1 cellular context compared by ENCODE assay signal in the genomic region with DNA sequence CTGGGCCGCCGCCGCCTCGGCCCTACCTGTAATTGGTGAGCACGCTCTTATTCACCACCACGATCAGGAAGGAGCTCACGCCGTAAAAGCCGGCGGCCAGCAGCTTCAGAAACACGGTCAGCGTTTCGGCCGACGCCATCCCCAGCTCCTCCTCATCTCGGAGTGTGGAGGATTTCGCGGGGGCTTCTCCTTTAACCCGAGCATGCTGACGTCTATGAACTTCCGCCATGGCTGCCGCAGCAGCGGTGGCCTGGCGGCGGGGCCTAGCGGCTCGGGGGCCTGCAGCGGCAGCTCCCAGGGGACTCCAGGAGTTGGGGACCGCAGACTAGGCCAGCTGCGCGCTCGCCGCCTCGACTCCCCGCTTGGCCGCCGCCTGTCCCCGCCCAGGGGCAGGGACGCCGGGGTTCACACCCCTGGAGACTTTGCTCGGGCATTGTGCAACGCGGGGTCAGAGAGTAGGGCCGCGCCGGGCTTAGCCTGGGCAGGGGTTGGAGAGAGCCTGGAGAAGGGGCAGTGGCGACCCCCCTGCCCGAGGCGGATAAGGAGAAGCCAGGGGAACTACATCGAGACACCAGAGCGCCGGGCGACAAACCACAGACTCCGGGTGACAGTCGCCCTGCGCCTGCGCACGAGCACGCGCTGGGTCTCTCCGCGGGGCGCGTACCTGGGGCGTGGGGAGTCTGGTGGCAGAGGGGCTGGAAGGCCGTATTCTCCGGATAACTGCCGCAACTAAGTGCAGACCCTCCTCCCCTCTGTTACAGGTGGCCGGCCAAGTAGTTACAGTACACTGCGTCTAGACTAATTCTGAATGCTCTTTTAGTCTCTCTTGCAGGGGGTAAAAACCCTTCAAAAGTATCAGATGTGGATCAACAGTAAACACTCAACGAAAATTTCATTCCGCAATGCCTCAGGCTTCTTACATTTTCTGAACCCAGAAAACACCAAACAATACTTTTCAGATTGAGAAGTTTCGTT.
TF ChIP-seq lines count a peak whose summit lies in the region.

Gene SLC35D1 (minus strand): TSS at position 364 of the 975 bp plus-strand sequence. CDS start 135 bp downstream, at position 229.

TF ChIP-seq in HepG2, 621 proteins besides CTCF, POLR2A, EP300 and RAD21 (continued from another document and continues in another):
- TF ChIP-seq ELF4 (CRISPR knock-in tag; IDR thresholded peaks at IDR 0.05; ENCODE audit: borderline replicate concordance) (peak; percentile 36; the same call in 1 of the 2 replicates), ZNF20 (CRISPR knock-in tag; IDR thresholded peaks at IDR 0.05) (peak; percentile 72; the same call in 1 of the 2 replicates), LBX2 (CRISPR knock-in tag; IDR thresholded peaks at IDR 0.05; ENCODE audit: borderline replicate concordance) (no peak), ZNF816 (CRISPR knock-in tag; IDR thresholded peaks at IDR 0.05; ENCODE audit: borderline replicate concordance) (peak; percentile 61; the same call in 1 of the 2 replicates), KLF12 (CRISPR knock-in tag; IDR thresholded peaks at IDR 0.05; ENCODE audit: borderline replicate concordance) (0 out of 2 replicates have a peak, but pooled peaks have one; percentile 49), MYNN (CRISPR knock-in tag; IDR thresholded peaks at IDR 0.05; ENCODE audit: low read depth) (no peak), YEATS4 (CRISPR knock-in tag; IDR thresholded peaks at IDR 0.05; ENCODE audit: borderline replicate concordance) (peak; percentile 82), FOXM1 (CRISPR knock-in tag; IDR thresholded peaks at IDR 0.05) (no peak), ZNF687 (CRISPR knock-in tag; IDR thresholded peaks at IDR 0.05) (peak; percentile 92), ZFY (CRISPR knock-in tag; IDR thresholded peaks at IDR 0.05) (peak; percentile 96), ELK4 (CRISPR knock-in tag; IDR thresholded peaks at IDR 0.05; ENCODE audit: borderline replicate concordance) (no peak), HOXA7 (CRISPR knock-in tag; IDR thresholded peaks at IDR 0.05) (no peak), HOXA9 (CRISPR knock-in tag; IDR thresholded peaks at IDR 0.05; ENCODE audit: borderline replicate concordance) (no peak; the same call in 1 of the 2 replicates), ZNF563 (CRISPR knock-in tag; IDR thresholded peaks at IDR 0.05) (peak; percentile 76; the same call in 1 of the 2 replicates), TBX3 (IDR thresholded peaks at IDR 0.05; ENCODE audit: borderline replicate concordance) (peak; percentile 87), CEBPB (IDR thresholded peaks at IDR 0.05; ENCODE audit: borderline replicate concordance, low read depth, low read length) (peak; percentile 97), ZNF619 (CRISPR knock-in tag; IDR thresholded peaks at IDR 0.05) (no peak), ZNF33A (CRISPR knock-in tag; IDR thresholded peaks at IDR 0.05; ENCODE audit: borderline replicate concordance) (no peak), ZNF33B (CRISPR knock-in tag; IDR thresholded peaks at IDR 0.05) (peak; percentile 81; the same call in 1 of the 2 replicates), ZFP1 (CRISPR knock-in tag; IDR thresholded peaks at IDR 0.05) (no peak), SRSF1 (optimal IDR thresholded peaks at IDR 0.05; ENCODE audit: low read depth, low read length) (peak; percentile 83), ZNF121 (CRISPR knock-in tag; IDR thresholded peaks at IDR 0.05) (no peak), GATA4 (IDR thresholded peaks at IDR 0.05; ENCODE audit: borderline replicate concordance, low read depth) (no peak), ZNF616 (CRISPR knock-in tag; IDR thresholded peaks at IDR 0.05; ENCODE audit: low read depth) (peak; percentile 86; the same call in 1 of the 2 replicates), NR2C2 (CRISPR knock-in tag; IDR thresholded peaks at IDR 0.05; ENCODE audit: borderline replicate concordance) (peak; percentile 95), MXI1 (IDR thresholded peaks at IDR 0.05; ENCODE audit: borderline replicate concordance, low read depth, low read length) (peak; percentile 30; the same call in 1 of the 3 replicates), ZFP90 (CRISPR knock-in tag; IDR thresholded peaks at IDR 0.05; ENCODE audit: borderline replicate concordance) (no peak; the same call in 1 of the 2 replicates), ZMYM4 (CRISPR knock-in tag; IDR thresholded peaks at IDR 0.05) (peak; percentile 86), ARNTL (CRISPR knock-in tag; IDR thresholded peaks at IDR 0.05) (0 out of 2 replicates have a peak, but pooled peaks have one; percentile 55), KLF15 (CRISPR knock-in tag; IDR thresholded peaks at IDR 0.05; ENCODE audit: borderline replicate concordance) (no peak), SIX1 (CRISPR knock-in tag; IDR thresholded peaks at IDR 0.05; ENCODE audit: borderline replicate concordance) (no peak), MZF1 (CRISPR knock-in tag; IDR thresholded peaks at IDR 0.05; ENCODE audit: borderline replicate concordance) (no peak), XRCC5 (optimal IDR thresholded peaks at IDR 0.05; ENCODE audit: low read length) (peak; percentile 7), MXD3 (CRISPR knock-in tag; IDR thresholded peaks at IDR 0.05) (peak; percentile 75; the same call in 1 of the 2 replicates), SIX4 (CRISPR knock-in tag; IDR thresholded peaks at IDR 0.05) (0 out of 2 replicates have a peak, but pooled peaks have one; percentile 18), CAMTA2 (CRISPR knock-in tag; IDR thresholded peaks at IDR 0.05; ENCODE audit: borderline replicate concordance) (peak; percentile 96; the same call in 1 of the 2 replicates)
- TF ChIP-seq, protein P1, sequence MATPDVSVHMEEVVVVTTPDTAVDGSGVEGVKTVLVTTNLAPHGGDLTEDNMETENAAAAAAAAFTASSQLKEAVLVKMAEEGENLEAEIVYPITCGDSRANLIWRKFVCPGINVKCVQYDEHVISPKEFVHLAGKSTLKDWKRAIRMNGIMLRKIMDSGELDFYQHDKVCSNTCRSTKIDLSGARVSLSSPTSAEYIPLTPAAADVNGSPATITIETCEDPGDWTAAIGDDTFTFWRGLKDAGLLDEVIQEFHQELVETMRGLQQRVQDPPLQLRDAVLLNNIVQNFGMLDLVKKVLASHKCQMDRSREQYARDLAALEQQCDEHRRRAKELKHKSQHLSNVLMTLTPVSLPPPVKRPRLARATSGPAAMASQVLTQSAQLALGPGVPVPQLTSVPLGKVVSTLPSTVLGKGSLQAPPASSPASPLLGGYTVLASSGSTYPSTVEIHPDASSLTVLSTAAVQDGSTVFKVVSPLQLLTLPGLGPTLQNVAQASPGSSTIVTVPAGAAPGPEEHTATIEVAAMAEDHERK (CRISPR knock-in tag; IDR thresholded peaks at IDR 0.05; ENCODE audit: low read depth), result no peak
- TF ChIP-seq, protein P2, sequence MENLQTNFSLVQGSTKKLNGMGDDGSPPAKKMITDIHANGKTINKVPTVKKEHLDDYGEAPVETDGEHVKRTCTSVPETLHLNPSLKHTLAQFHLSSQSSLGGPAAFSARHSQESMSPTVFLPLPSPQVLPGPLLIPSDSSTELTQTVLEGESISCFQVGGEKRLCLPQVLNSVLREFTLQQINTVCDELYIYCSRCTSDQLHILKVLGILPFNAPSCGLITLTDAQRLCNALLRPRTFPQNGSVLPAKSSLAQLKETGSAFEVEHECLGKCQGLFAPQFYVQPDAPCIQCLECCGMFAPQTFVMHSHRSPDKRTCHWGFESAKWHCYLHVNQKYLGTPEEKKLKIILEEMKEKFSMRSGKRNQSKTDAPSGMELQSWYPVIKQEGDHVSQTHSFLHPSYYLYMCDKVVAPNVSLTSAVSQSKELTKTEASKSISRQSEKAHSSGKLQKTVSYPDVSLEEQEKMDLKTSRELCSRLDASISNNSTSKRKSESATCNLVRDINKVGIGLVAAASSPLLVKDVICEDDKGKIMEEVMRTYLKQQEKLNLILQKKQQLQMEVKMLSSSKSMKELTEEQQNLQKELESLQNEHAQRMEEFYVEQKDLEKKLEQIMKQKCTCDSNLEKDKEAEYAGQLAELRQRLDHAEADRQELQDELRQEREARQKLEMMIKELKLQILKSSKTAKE (CRISPR knock-in tag; IDR thresholded peaks at IDR 0.05; ENCODE audit: borderline replicate concordance), result peak; percentile 88
- TF ChIP-seq, protein P3, sequence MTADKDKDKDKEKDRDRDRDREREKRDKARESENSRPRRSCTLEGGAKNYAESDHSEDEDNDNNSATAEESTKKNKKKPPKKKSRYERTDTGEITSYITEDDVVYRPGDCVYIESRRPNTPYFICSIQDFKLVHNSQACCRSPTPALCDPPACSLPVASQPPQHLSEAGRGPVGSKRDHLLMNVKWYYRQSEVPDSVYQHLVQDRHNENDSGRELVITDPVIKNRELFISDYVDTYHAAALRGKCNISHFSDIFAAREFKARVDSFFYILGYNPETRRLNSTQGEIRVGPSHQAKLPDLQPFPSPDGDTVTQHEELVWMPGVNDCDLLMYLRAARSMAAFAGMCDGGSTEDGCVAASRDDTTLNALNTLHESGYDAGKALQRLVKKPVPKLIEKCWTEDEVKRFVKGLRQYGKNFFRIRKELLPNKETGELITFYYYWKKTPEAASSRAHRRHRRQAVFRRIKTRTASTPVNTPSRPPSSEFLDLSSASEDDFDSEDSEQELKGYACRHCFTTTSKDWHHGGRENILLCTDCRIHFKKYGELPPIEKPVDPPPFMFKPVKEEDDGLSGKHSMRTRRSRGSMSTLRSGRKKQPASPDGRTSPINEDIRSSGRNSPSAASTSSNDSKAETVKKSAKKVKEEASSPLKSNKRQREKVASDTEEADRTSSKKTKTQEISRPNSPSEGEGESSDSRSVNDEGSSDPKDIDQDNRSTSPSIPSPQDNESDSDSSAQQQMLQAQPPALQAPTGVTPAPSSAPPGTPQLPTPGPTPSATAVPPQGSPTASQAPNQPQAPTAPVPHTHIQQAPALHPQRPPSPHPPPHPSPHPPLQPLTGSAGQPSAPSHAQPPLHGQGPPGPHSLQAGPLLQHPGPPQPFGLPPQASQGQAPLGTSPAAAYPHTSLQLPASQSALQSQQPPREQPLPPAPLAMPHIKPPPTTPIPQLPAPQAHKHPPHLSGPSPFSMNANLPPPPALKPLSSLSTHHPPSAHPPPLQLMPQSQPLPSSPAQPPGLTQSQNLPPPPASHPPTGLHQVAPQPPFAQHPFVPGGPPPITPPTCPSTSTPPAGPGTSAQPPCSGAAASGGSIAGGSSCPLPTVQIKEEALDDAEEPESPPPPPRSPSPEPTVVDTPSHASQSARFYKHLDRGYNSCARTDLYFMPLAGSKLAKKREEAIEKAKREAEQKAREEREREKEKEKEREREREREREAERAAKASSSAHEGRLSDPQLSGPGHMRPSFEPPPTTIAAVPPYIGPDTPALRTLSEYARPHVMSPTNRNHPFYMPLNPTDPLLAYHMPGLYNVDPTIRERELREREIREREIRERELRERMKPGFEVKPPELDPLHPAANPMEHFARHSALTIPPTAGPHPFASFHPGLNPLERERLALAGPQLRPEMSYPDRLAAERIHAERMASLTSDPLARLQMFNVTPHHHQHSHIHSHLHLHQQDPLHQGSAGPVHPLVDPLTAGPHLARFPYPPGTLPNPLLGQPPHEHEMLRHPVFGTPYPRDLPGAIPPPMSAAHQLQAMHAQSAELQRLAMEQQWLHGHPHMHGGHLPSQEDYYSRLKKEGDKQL (CRISPR knock-in tag; IDR thresholded peaks at IDR 0.05; ENCODE audit: low read depth), result no peak
- TF ChIP-seq, protein P4, sequence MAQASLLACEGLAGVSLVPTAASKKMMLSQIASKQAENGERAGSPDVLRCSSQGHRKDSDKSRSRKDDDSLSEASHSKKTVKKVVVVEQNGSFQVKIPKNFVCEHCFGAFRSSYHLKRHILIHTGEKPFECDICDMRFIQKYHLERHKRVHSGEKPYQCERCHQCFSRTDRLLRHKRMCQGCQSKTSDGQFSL (CRISPR knock-in tag; IDR thresholded peaks at IDR 0.05), result no peak
